In genomic region chr3:186609247-186609868, GRCh38 we compare ENCODE assay signal across 11 cellular contexts. TPM values are rescaled to one million over a fixed set of nuclear protein-coding genes. Genes with fewer than 3 reads are reported as not detected.
DNase-seq lines count a peak whose midpoint lies in the region; ATAC-seq and TF ChIP-seq lines count a peak whose summit lies in the region.
"Had no signal": no experiment of that assay in that cellular context is flagged by ENCODE, and none has a peak within 500 bp of the region (broad histone marks: within the 10 kb centered on the region; RNA-seq: fewer than 3 reads in every experiment).

No MANE protein-coding gene starts in this region.

- POLR2A ChIA-PET in AG04449 (lab: Yijun Ruan, JAX): no interaction called here
- POLR2A ChIA-PET in GM10248 (lab: Yijun Ruan, JAX): no interaction called here

- intact Hi-C loops in lower leg skin (cut with DNase I; ENCODE audit: low total_unique reads): no loop called here

- DNase-seq in AG04449 (ENCODE audit: low read depth, low spot score): no peak
- DNase-seq in GM10248 (ENCODE audit: extremely low spot score): peak; percentile 42
- peak; percentile 26 for DNase-seq in NOMO-1 treated with dmso at 0.1 percent for 144 hours (lab: John Stamatoyannopoulos, UW; ENCODE audit: unreplicated experiment)
- no peak for DNase-seq in lower leg skin (ENCODE audit: low spot score in 2 of 2)
- no peak for DNase-seq in stimulated activated CD8-positive, alpha-beta memory T cell treated with anti-CD3 and anti-CD28 coated beads, Interleukin-4, amount 100 ng/mL, for 48 hours
- DNase-seq: heart left ventricle, nucleus accumbens had no signal

- TF ChIP-seq CTCF in AG04449 (IDR thresholded peaks at IDR 0.05; ENCODE audit: insufficient read depth, low read length, missing control alignments): peak; percentile 28
- peak; percentile 21 for TF ChIP-seq CTCF in GM10248 (IDR thresholded peaks at IDR 0.05; ENCODE audit: control extremely low read depth, extremely low read depth, low read depth, missing control alignments)
- TF ChIP-seq CTCF in lower leg skin (IDR thresholded peaks at IDR 0.05): no peak

- TF ChIP-seq POLR2A in lower leg skin (IDR thresholded peaks at IDR 0.05): no peak

- 84 to 91% methylated on average over 8 of the region's 8 CpGs for WGBS in lower leg skin, 2 donors

- ATAC-seq in esophagus mucosa: peak; percentile 81
- ATAC-seq in HG03108 (IDR thresholded peaks at IDR 0.05; ENCODE audit: unreplicated experiment): no peak
- no peak for ATAC-seq in GM18498 (IDR thresholded peaks at IDR 0.05; ENCODE audit: unreplicated experiment)

- H3K4me3 ChIP-seq in AG04449 (ENCODE audit: low read depth, low read length) (no peak overlapping the region), lower leg skin (ENCODE audit: low read depth, poor library complexity, severe bottlenecking) (no peak overlapping the region)
- H3K4me3 ChIP-seq: adrenal gland, heart left ventricle had no signal

- CTCF ChIA-PET in AG04449 (lab: Yijun Ruan, JAX) (interaction anchor here (0.6 to 8.8 kb wide), 10 partner anchors 8 to 633 kb away, joined by 3 to 193 read pairs (median 4); partner anchors contain the start of gene TBCCD1), GM10248 (lab: Yijun Ruan, JAX) (interaction anchor here (1.1 to 12.5 kb wide), 10 partner anchors 8 to 949 kb away, joined by 3 to 202 read pairs (median 6); no protein-coding TSS in a partner anchor)

RNA-seq across cellular contexts. Expression of gene AHSG, which starts 3.5 kb away (rescaled TPM):
- total RNA-seq in esophagus mucosa (not detected), lower leg skin (under 1 TPM in 1 of 4 donors, not detected in 3; 0.36 TPM)
- total RNA-seq: heart left ventricle had no signal

RNA-seq across cellular contexts. Expression of gene FETUB, which starts 30.8 kb away (rescaled TPM):
- total RNA-seq in esophagus mucosa: not detected
- 10 to 100 TPM in 2 of 4 donors, 1 to 10 TPM in 2; 4.0 to 13.5 (median 9.3) TPM for total RNA-seq in lower leg skin
- total RNA-seq: adrenal gland had no signal

RNA-seq across cellular contexts. Expression of gene DNAJB11, which starts 38.8 kb away (rescaled TPM):
- total RNA-seq in esophagus mucosa (24.0 TPM), lower leg skin (10 to 100 TPM; 24.7 to 32.1 (median 26.4) TPM)

RNA-seq across cellular contexts. Expression of gene TBCCD1, which starts 42.2 kb away (rescaled TPM):
- total RNA-seq in esophagus mucosa: 6.6 TPM
- total RNA-seq in lower leg skin: 10 to 100 TPM in 3 of 4 donors, 1 to 10 TPM in 1; 9.7 to 17.7 (median 14.6) TPM

RNA-seq across cellular contexts. Expression of gene HRG, which starts 56.5 kb away (rescaled TPM):
- total RNA-seq in esophagus mucosa: 0.12 TPM
- under 1 TPM in 2 of 4 donors, not detected in 2; 0.10 to 0.34 TPM for total RNA-seq in lower leg skin
- total RNA-seq: heart left ventricle had no signal

Comparison
In these comparisons a context has a peak if more than half of its experiments do, and no peak if none do; other contexts are left out.
1. DNase-seq: peak in GM10248 (single experiment) and NOMO-1 treated with dmso at 0.1 percent for 144 hours (single experiment); none in AG04449 (single experiment), lower leg skin (0 of 2) and stimulated activated CD8-positive, alpha-beta memory T cell treated with anti-CD3 and anti-CD28 coated beads, Interleukin-4, amount 100 ng/mL, for 48 hours (single experiment).
2. CTCF ChIP-seq: peak in AG04449 (single experiment) and GM10248 (single experiment); none in lower leg skin (0 of 3).